Comparison of ENCODE assay signal across 31 cellular contexts in the genomic region with DNA sequence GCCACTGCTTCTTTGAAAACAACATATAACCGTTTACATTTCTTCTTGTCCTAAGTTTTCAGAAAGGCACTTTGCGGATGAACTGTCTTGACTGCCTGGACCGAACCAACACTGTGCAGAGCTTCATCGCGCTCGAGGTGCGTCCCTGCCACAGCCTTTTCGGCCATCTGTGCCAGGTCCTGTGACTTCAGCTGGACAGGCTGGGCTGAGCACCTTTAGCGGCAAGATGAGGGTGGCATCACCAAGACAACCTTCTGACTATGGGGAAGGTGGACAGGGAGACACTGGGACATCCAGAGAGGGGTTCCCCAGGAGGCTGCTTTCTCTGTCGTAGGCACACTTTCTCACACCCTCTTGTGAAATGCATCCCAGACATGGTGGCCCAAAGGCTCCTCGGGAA.
"Had no signal": no experiment of that assay in that cellular context is flagged by ENCODE, and none has a peak within 500 bp of the region (broad histone marks: within the 10 kb centered on the region; RNA-seq: fewer than 3 reads in every experiment).

No MANE protein-coding gene starts in this region.

- H3K27me3 ChIP-seq: ascending aorta, breast epithelium, cardiac muscle cell, dorsolateral prefrontal cortex, esophagus muscularis mucosa, foreskin keratinocyte, gastrocnemius medialis had no signal

- ATAC-seq: activated CD4-positive, alpha-beta T cell treated with anti-CD3 and anti-CD28 coated beads for 36 hours; activated CD8-positive, alpha-beta memory T cell treated with anti-CD3 and anti-CD28 coated beads, Interleukin-2, amount 10 ng/mL, durations not matched to agents 7 days and 5 days; activated CD8-positive, alpha-beta T cell treated with anti-CD3 and anti-CD28 coated beads, Interleukin-2, amount 10 ng/mL, durations not matched to agents 7 days and 5 days; activated naive CD4-positive, alpha-beta T cell treated with anti-CD3 and anti-CD28 coated beads, Interleukin-2, amount 50 U/mL, for 72 hours; foreskin keratinocyte; gastrocnemius medialis had no signal

- H3K27me3 Mint-ChIP-seq: activated CD4-positive, alpha-beta memory T cell treated with anti-CD3 and anti-CD28 coated beads for 36 hours; activated CD4-positive, alpha-beta T cell treated with anti-CD3 and anti-CD28 coated beads for 36 hours; activated CD4-positive, alpha-beta T cell treated with anti-CD3 and anti-CD28 coated beads, Interleukin-2, amount 10 ng/mL, durations not matched to agents 24 days and 14 days; activated CD8-positive, alpha-beta memory T cell treated with anti-CD3 and anti-CD28 coated beads, Interleukin-2, amount 10 ng/mL, durations not matched to agents 7 days and 5 days; activated naive CD4-positive, alpha-beta T cell treated with anti-CD3 and anti-CD28 coated beads, Interleukin-2, amount 10 ng/mL, durations not matched to agents 7 days and 5 days; activated naive CD8-positive, alpha-beta T cell treated with anti-CD3 and anti-CD28 coated beads, Interleukin-2, amount 10 ng/mL, durations not matched to agents 7 days and 5 days had no signal

- H3K27ac ChIP-seq: breast epithelium, cardiac muscle cell, coronary artery, esophagus muscularis mucosa, foreskin keratinocyte, gastrocnemius medialis had no signal

- DNase-seq: activated CD4-positive, alpha-beta memory T cell treated with anti-CD3 and anti-CD28 coated beads for 36 hours; activated CD4-positive, alpha-beta T cell treated with anti-CD3 and anti-CD28 coated beads for 36 hours; activated CD4-positive, alpha-beta T cell treated with anti-CD3 and anti-CD28 coated beads, Interleukin-2, amount 10 ng/mL, durations not matched to agents 24 days and 14 days; activated CD4-positive, CD25-positive, alpha-beta regulatory T cell; activated CD4-positive, CD25-positive, alpha-beta regulatory T cell treated with anti-CD3 and anti-CD28 coated beads, Interleukin-2, amount 50 U/mL, for 72 hours; activated CD8-positive, alpha-beta memory T cell treated with anti-CD3 and anti-CD28 coated beads, Interleukin-2, amount 10 ng/mL, durations not matched to agents 7 days and 5 days; activated CD8-positive, alpha-beta memory T cell treated with anti-CD3 and anti-CD28 coated beads, Interleukin-2, amount 50 U/mL, for 4 hours; activated CD8-positive, alpha-beta T cell treated with anti-CD3 and anti-CD28 coated beads, Interleukin-2, amount 10 ng/mL, durations not matched to agents 7 days and 5 days; activated effector memory CD4-positive, alpha-beta T cell treated with anti-CD3 and anti-CD28 coated beads, Interleukin-2, amount 50 U/mL, for 16 hours; activated naive CD4-positive, alpha-beta T cell; activated naive CD4-positive, alpha-beta T cell treated with anti-CD3 and anti-CD28 coated beads, Interleukin-2, amount 10 ng/mL, durations not matched to agents 7 days and 5 days; activated T-cell treated with anti-CD3 and anti-CD28 coated beads, Interleukin-2, amount 50 U/mL, for 48 hours; central memory CD4-positive, alpha-beta T cell; effector memory CD4-positive, alpha-beta T cell; erythroblast; foreskin keratinocyte; gastrocnemius medialis; glutamatergic neuron; T-helper 2 cell had no signal

- H3K4me3 ChIP-seq: ascending aorta, breast epithelium, cardiac muscle cell, coronary artery, dorsolateral prefrontal cortex, esophagus muscularis mucosa, gastrocnemius medialis had no signal

- H3K9me3 ChIP-seq: ascending aorta, breast epithelium, esophagus muscularis mucosa, gastrocnemius medialis had no signal

- H3K9me3 Mint-ChIP-seq: activated CD4-positive, alpha-beta memory T cell treated with anti-CD3 and anti-CD28 coated beads for 36 hours; activated CD4-positive, alpha-beta T cell treated with anti-CD3 and anti-CD28 coated beads, Interleukin-2, amount 10 ng/mL, durations not matched to agents 24 days and 14 days; activated naive CD4-positive, alpha-beta T cell treated with anti-CD3 and anti-CD28 coated beads, Interleukin-2, amount 10 ng/mL, durations not matched to agents 7 days and 5 days; activated naive CD4-positive, alpha-beta T cell treated with anti-CD3 and anti-CD28 coated beads, Interleukin-2, amount 50 U/mL, for 72 hours; activated naive CD8-positive, alpha-beta T cell treated with anti-CD3 and anti-CD28 coated beads, Interleukin-2, amount 10 ng/mL, durations not matched to agents 7 days and 5 days; activated T-helper 1 cell treated with anti-CD3 and anti-CD28 coated beads, Interleukin-12 subunit alpha, Interleukin-12 subunit beta, Interleukin-2, Interleukin-4 antibody, amounts not matched to agents 30 ng/mL and 10 ng/mL and 1 ng/mL, durations not matched to agents 14 hours and 24 hours and 36 hours; activated T-helper 2 cell treated with anti-CD3 and anti-CD28 coated beads, Interferon-gamma antibody, Interleukin-2, Interleukin-4, amounts not matched to agents 10 μg/mL and 5 μg/mL and 100 μg/mL, durations not matched to agents 14 hours and 24 hours and 36 hours; dendritic cell treated with granulocyte-macrophage colony-stimulating factor and Interleukin-4, amounts not matched to agents 40 ng/mL and 50 ng/mL, for 4 days had no signal

- H3K27ac Mint-ChIP-seq: activated CD4-positive, alpha-beta memory T cell treated with anti-CD3 and anti-CD28 coated beads for 36 hours; activated CD4-positive, alpha-beta T cell treated with anti-CD3 and anti-CD28 coated beads for 36 hours; activated CD4-positive, alpha-beta T cell treated with anti-CD3 and anti-CD28 coated beads, Interleukin-2, amount 10 ng/mL, durations not matched to agents 24 days and 14 days; activated CD8-positive, alpha-beta memory T cell treated with anti-CD3 and anti-CD28 coated beads, Interleukin-2, amount 10 ng/mL, durations not matched to agents 7 days and 5 days; activated CD8-positive, alpha-beta T cell treated with anti-CD3 and anti-CD28 coated beads, Interleukin-2, amount 10 ng/mL, durations not matched to agents 7 days and 5 days; activated naive CD4-positive, alpha-beta T cell treated with anti-CD3 and anti-CD28 coated beads, Interleukin-2, amount 10 ng/mL, durations not matched to agents 7 days and 5 days; activated naive CD4-positive, alpha-beta T cell treated with anti-CD3 and anti-CD28 coated beads, Interleukin-2, amount 50 U/mL, for 72 hours; activated naive CD8-positive, alpha-beta T cell treated with anti-CD3 and anti-CD28 coated beads, Interleukin-2, amount 10 ng/mL, durations not matched to agents 7 days and 5 days; activated T-helper 1 cell treated with anti-CD3 and anti-CD28 coated beads, Interleukin-12 subunit alpha, Interleukin-12 subunit beta, Interleukin-2, Interleukin-4 antibody, amounts not matched to agents 30 ng/mL and 10 ng/mL and 1 ng/mL, durations not matched to agents 14 hours and 24 hours and 36 hours; activated T-helper 2 cell treated with anti-CD3 and anti-CD28 coated beads, Interferon-gamma antibody, Interleukin-2, Interleukin-4, amounts not matched to agents 10 μg/mL and 5 μg/mL and 100 μg/mL, durations not matched to agents 14 hours and 24 hours and 36 hours; dendritic cell treated with granulocyte-macrophage colony-stimulating factor and Interleukin-4, amounts not matched to agents 40 ng/mL and 50 ng/mL, for 4 days had no signal

- H3K4me3 Mint-ChIP-seq: activated CD4-positive, alpha-beta memory T cell treated with anti-CD3 and anti-CD28 coated beads for 36 hours; activated CD4-positive, alpha-beta T cell treated with anti-CD3 and anti-CD28 coated beads for 36 hours; activated CD4-positive, alpha-beta T cell treated with anti-CD3 and anti-CD28 coated beads, Interleukin-2, amount 10 ng/mL, durations not matched to agents 24 days and 14 days; activated CD8-positive, alpha-beta memory T cell treated with anti-CD3 and anti-CD28 coated beads, Interleukin-2, amount 10 ng/mL, durations not matched to agents 7 days and 5 days; activated CD8-positive, alpha-beta T cell treated with anti-CD3 and anti-CD28 coated beads, Interleukin-2, amount 10 ng/mL, durations not matched to agents 7 days and 5 days; activated naive CD4-positive, alpha-beta T cell treated with anti-CD3 and anti-CD28 coated beads, Interleukin-2, amount 10 ng/mL, durations not matched to agents 7 days and 5 days; activated naive CD8-positive, alpha-beta T cell treated with anti-CD3 and anti-CD28 coated beads, Interleukin-2, amount 10 ng/mL, durations not matched to agents 7 days and 5 days; activated T-helper 1 cell treated with anti-CD3 and anti-CD28 coated beads, Interleukin-12 subunit alpha, Interleukin-12 subunit beta, Interleukin-2, Interleukin-4 antibody, amounts not matched to agents 30 ng/mL and 10 ng/mL and 1 ng/mL, durations not matched to agents 14 hours and 24 hours and 36 hours; brain; dendritic cell treated with granulocyte-macrophage colony-stimulating factor and Interleukin-4, amounts not matched to agents 40 ng/mL and 50 ng/mL, for 4 days had no signal

- H3K36me3 ChIP-seq: breast epithelium, cardiac muscle cell, gastrocnemius medialis had no signal
